ENCODE assay signal across 17 cellular contexts in the genomic region with DNA sequence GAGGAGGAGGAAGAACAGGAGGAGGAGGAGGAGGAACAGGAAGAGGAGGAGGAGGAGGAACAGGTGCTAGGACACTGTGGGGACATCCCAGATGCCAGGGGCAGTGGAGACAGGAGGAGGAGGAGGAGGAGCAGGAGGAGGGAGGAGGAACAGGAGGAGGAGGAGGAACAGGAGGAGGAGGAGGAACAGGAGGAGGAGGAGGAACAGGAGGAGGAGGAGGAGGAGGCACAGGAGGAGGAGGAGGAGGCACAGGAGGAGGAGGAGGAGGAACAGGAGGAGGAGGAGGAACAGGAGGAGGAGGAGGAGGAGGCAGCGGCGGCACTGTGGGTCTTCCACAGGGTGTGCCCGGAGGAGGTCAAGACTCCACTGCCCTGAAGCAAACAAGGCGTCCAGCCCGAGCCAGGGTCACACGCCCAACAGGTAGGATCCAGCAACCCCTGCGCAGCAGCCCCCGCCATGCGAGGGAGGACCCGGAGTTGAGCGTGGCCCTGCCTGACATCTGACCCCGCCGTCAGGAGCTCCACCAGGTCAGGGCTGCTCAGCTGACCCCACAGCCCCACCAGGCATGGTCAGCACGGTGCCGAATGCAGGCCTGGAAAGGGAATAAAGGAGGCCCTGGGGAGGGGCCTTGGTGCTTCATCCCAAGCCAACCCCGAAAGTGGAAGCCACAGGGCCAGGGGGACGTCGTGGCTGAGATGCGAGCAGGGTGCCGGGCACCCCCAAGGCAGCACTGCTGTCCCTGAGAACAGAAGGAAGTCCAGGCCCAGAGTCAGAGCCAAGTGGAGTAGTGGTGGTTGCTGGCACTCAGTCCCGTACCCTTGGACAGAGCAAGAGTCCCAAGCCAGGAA. TPM values are rescaled to one million over a fixed set of nuclear protein-coding genes. Genes with fewer than 3 reads are reported as not detected.
DNase-seq lines count a peak whose midpoint lies in the region; ATAC-seq and TF ChIP-seq lines count a peak whose summit lies in the region.
"Had no signal": no experiment of that assay in that cellular context is flagged by ENCODE, and none has a peak within 500 bp of the region (broad histone marks: within the 10 kb centered on the region; RNA-seq: fewer than 3 reads in every experiment).

No MANE protein-coding gene starts in this region.

- H3K36me3 ChIP-seq in adipocyte (ENCODE audit: control insufficient read depth, insufficient read depth, low read length, severe bottlenecking) (peaks cover 13% of the 10 kb centered on the region), right lobe of liver (no peaks in the 10 kb centered on the region), stomach (peaks cover 0 to 46% (median 26%) of the 10 kb centered on the region in 4 donors)

- H3K27ac Mint-ChIP-seq in HFFc6: no peak overlapping the region
- H3K27ac Mint-ChIP-seq: activated B cell treated with CpG ODN at 0.5 μM for 24 hours; CD4-positive, alpha-beta memory T cell had no signal

- ATAC-seq in right lobe of liver (peak in 1 of 4 donors; percentile 3), HG03439 (IDR thresholded peaks at IDR 0.05; ENCODE audit: unreplicated experiment) (no peak), HG02798 (IDR thresholded peaks at IDR 0.05; ENCODE audit: poor library complexity, unreplicated experiment) (no peak)

- H3K27ac ChIP-seq in right lobe of liver: no peak overlapping the region
- H3K27ac ChIP-seq in stomach: peak overlapping the region in 2 of 5 donors; percentile 33 to 46

- H3K4me3 Mint-ChIP-seq in HFFc6: no peak overlapping the region
- H3K4me3 Mint-ChIP-seq: activated B cell treated with CpG ODN at 0.5 μM for 24 hours; CD4-positive, alpha-beta memory T cell had no signal

- no peak for TF ChIP-seq EP300 in stomach (IDR thresholded peaks at IDR 0.05)

- TF ChIP-seq CTCF in right lobe of liver (IDR thresholded peaks at IDR 0.05): no peak
- no peak for TF ChIP-seq CTCF in stomach (IDR thresholded peaks at IDR 0.05)
- TF ChIP-seq CTCF in HFFc6 (IDR thresholded peaks at IDR 0.05): no peak

- no peak overlapping the region for H3K4me3 ChIP-seq in adipocyte (ENCODE audit: low read length)
- H3K4me3 ChIP-seq in right lobe of liver: no peak overlapping the region
- H3K4me3 ChIP-seq in stomach: peak overlapping the region in 1 of 4 donors; percentile 14
- H3K4me3 ChIP-seq: A549 had no signal

- no peaks in the 10 kb centered on the region for H3K27me3 ChIP-seq in adipocyte (replicated peaks; ENCODE audit: control insufficient read depth, insufficient read depth, low read length)
- no peaks in the 10 kb centered on the region for H3K27me3 ChIP-seq in right lobe of liver
- H3K27me3 ChIP-seq in stomach: no peaks in the 10 kb centered on the region

- peaks cover 12% of the 10 kb centered on the region for H3K4me1 Mint-ChIP-seq in HFFc6 (ENCODE audit: low read depth)

- H3K4me1 ChIP-seq in adipocyte (ENCODE audit: control insufficient read depth, insufficient read depth, low read length): peaks cover 41% of the 10 kb centered on the region
- H3K4me1 ChIP-seq in right lobe of liver: peaks cover 0 to 25% (median 10%) of the 10 kb centered on the region in 4 donors
- H3K4me1 ChIP-seq in stomach: peaks cover 21 to 75% (median 64%) of the 10 kb centered on the region in 4 donors

- H3K9me3 Mint-ChIP-seq in HFFc6: no peaks in the 10 kb centered on the region
- H3K9me3 Mint-ChIP-seq: activated B cell treated with CpG ODN at 0.5 μM for 24 hours; CD4-positive, alpha-beta memory T cell had no signal

- no peaks in the 10 kb centered on the region for H3K9me3 ChIP-seq in adipocyte (ENCODE audit: control insufficient read depth, low read length)
- no peaks in the 10 kb centered on the region for H3K9me3 ChIP-seq in right lobe of liver
- no peaks in the 10 kb centered on the region for H3K9me3 ChIP-seq in stomach
- H3K9me3 ChIP-seq: A549 had no signal

- H3K36me3 Mint-ChIP-seq in HFFc6 (ENCODE audit: low read depth): peaks cover 10% of the 10 kb centered on the region; the same call in 1 of the 2 replicates

- DNase-seq in activated naive CD4-positive, alpha-beta T cell treated with anti-CD3 and anti-CD28 coated beads, Interleukin-2, amount 50 U/mL, for 16 hours: peak; percentile 7
- DNase-seq in activated naive CD4-positive, alpha-beta T cell treated with Interleukin-2 at 50 U/mL for 16 hours: no peak
- DNase-seq in adipocyte (ENCODE audit: low read depth) (no peak), right lobe of liver (peak in 2 of 3 donors; percentile 37 to 67), stomach (peak; percentile 38), HFFc6 (no peak)
- DNase-seq: activated B cell treated with CpG ODN at 0.5 μM for 24 hours; aorta; CD4-positive, alpha-beta memory T cell; midbrain; NCI-H1436; NCI-H2171 treated with DMSO at 0.1 percent for 48 hours; small intestine; trophoblast cell had no signal

- peaks cover 2% of the 10 kb centered on the region for H3K27me3 Mint-ChIP-seq in HFFc6 (ENCODE audit: insufficient read depth)
- H3K27me3 Mint-ChIP-seq: activated B cell treated with CpG ODN at 0.5 μM for 24 hours; CD4-positive, alpha-beta memory T cell had no signal

- intact Hi-C loops in right lobe of liver (cut with DNase I) (no loop called here), stomach (cut with DNase I; ENCODE audit: low total_unique reads) (no loop called here)

- WGBS in right lobe of liver (ENCODE audit: insufficient coverage, low coverage, low lambda C conversion rate, missing lambda C conversion rate): no CpG with 5 or more reads among the region's 21 CpGs
- WGBS in stomach, 5 donors: 68 to 79% (median 71%) methylated on average over 18 to 21 of the region's 21 CpGs

- peak overlapping the region; percentile 22 for H3K9ac ChIP-seq in adipocyte (ENCODE audit: low read length)

- TF ChIP-seq POLR2A in right lobe of liver (IDR thresholded peaks at IDR 0.05) (no peak), stomach (IDR thresholded peaks at IDR 0.05) (no peak)

RNA-seq across cellular contexts. Expression of gene SBNO2, which starts 9.2 kb away (rescaled TPM):
- total RNA-seq in right lobe of liver (10 to 100 TPM; 21.5 to 54.4 (median 25.5) TPM), stomach (10 to 100 TPM; 19.3 to 74.7 (median 63.5) TPM)
- polyA plus RNA-seq in stomach: 10 to 100 TPM; 16.3 to 36.1 (median 23.6) TPM
- total RNA-seq in HFFc6 (2021; fragmentation: NEBNext Ultra II Directional; extraction: Animal tissue kit (Norgen Biotek cat#: 25700)): 10 to 100 TPM; 33.7 to 49.8 (median 41.5) TPM

RNA-seq across cellular contexts. Expression of gene STK11, which starts 40.7 kb away (rescaled TPM):
- total RNA-seq in right lobe of liver (10 to 100 TPM; 23.8 to 34.0 (median 29.5) TPM), stomach (100 to 1,000 TPM in 1 of 5 donors, 10 to 100 TPM in 4; 55.1 to 368 (median 82.3) TPM)
- polyA plus RNA-seq in stomach: 10 to 100 TPM; 43.1 to 65.3 (median 48.8) TPM
- 10 to 100 TPM; 52.9 to 59.1 (median 56.7) TPM for total RNA-seq in HFFc6 (2021; fragmentation: NEBNext Ultra II Directional; extraction: Animal tissue kit (Norgen Biotek cat#: 25700))

Comparison
In these comparisons a context has a peak if more than half of its experiments do, and no peak if none do; other contexts are left out.
1. DNase-seq: peak in activated naive CD4-positive, alpha-beta T cell treated with anti-CD3 and anti-CD28 coated beads, Interleukin-2, amount 50 U/mL, for 16 hours (single experiment), right lobe of liver (2 of 3) and stomach (single experiment); none in activated naive CD4-positive, alpha-beta T cell treated with Interleukin-2 at 50 U/mL for 16 hours (single experiment), adipocyte (single experiment) and HFFc6 (single experiment).